ENCODE assay signal across 1 cellular context in the genomic region with DNA sequence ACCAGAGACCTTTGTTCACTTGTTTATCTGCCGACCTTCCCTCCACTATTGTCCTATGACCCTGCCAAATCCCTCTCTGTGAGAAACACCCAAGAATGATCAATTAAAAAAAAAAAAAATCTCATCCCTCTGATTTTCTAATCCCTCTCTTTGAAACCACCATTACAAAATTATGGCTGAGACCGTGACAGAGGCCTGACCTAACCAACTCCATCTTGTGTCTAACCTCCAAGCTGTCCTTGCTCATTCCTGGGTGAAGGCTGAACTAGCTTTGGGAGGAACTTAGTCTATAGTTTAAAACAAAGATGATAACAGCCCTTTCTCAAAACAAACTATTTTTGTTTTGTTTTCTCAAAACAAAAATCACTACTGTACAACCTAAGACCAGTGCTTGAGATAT.
A peak's percentile ranks its signal among the peaks of the same experiment; 100 is the strongest.
TF ChIP-seq lines count a peak whose summit lies in the region.

No MANE protein-coding gene starts in this region.

TF ChIP-seq in K562, 482 proteins besides CTCF, POLR2A, EP300 and RAD21 (continues in another document):
- peak; percentile 78; the same call in 1 of the 2 replicates for TF ChIP-seq DDX20 (tag; IDR thresholded peaks at IDR 0.05; ENCODE audit: low read depth)
- TF ChIP-seq ETV1 (tag; conservative IDR thresholded peaks at IDR 0.05; ENCODE audit: low read depth), result peak; percentile 22; the same call in 1 of the 2 replicates
- TF ChIP-seq SMAD4 (CRISPR knock-in tag; conservative IDR thresholded peaks at IDR 0.05), result peak; percentile 65; the same call in 1 of the 2 replicates
- TF ChIP-seq ZNF583 (CRISPR knock-in tag; IDR thresholded peaks at IDR 0.05), result 0 out of 2 replicates have a peak, but pooled peaks have one; percentile 63
- TF ChIP-seq DMBX1 (CRISPR knock-in tag; IDR thresholded peaks at IDR 0.05; ENCODE audit: borderline replicate concordance), result peak; percentile 71; the same call in 1 of the 2 replicates
- TF ChIP-seq HDAC1 (IDR thresholded peaks at IDR 0.05), result no peak
- TF ChIP-seq SUPT5H (IDR thresholded peaks at IDR 0.05), result no peak
- TF ChIP-seq SAP30 (IDR thresholded peaks at IDR 0.05; ENCODE audit: borderline replicate concordance, insufficient read depth, low read depth, low read length, poor library complexity, severe bottlenecking), result no peak
- peak; percentile 87 for TF ChIP-seq PTTG1 (tag; IDR thresholded peaks at IDR 0.05; ENCODE audit: low read depth)
- TF ChIP-seq MTA3 (IDR thresholded peaks at IDR 0.05; ENCODE audit: borderline replicate concordance), result no peak
- TF ChIP-seq ELK3 (CRISPR knock-in tag; IDR thresholded peaks at IDR 0.05), result no peak
- peak; percentile 68; the same call in 1 of the 2 replicates for TF ChIP-seq GTF2A2 (tag; IDR thresholded peaks at IDR 0.05)
- TF ChIP-seq POLR3G (IDR thresholded peaks at IDR 0.05; ENCODE audit: extremely low read depth, insufficient read length, insufficient replicate concordance), result no peak
- TF ChIP-seq NR2C1 (IDR thresholded peaks at IDR 0.05), result no peak
- peak; percentile 77 for TF ChIP-seq NR2C1 (tag; IDR thresholded peaks at IDR 0.05)
- TF ChIP-seq CEBPB (tag; IDR thresholded peaks at IDR 0.05), result no peak
- TF ChIP-seq ZFP36 (IDR thresholded peaks at IDR 0.05; ENCODE audit: low read depth, low read length, partially characterized antibody), result no peak
- no peak for TF ChIP-seq ATF7 (IDR thresholded peaks at IDR 0.05)
- no peak for TF ChIP-seq IRF2 (CRISPR knock-in tag; IDR thresholded peaks at IDR 0.05)
- TF ChIP-seq, protein P1, sequence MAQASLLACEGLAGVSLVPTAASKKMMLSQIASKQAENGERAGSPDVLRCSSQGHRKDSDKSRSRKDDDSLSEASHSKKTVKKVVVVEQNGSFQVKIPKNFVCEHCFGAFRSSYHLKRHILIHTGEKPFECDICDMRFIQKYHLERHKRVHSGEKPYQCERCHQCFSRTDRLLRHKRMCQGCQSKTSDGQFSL (CRISPR knock-in tag; IDR thresholded peaks at IDR 0.05), result no peak
- TF ChIP-seq, protein P1 (tag; IDR thresholded peaks at IDR 0.05), result 0 out of 4 replicates have a peak, but pooled peaks of 1 of the 2 experiments have one; percentile 51
- no peak for TF ChIP-seq HMG20B (CRISPR knock-in tag; IDR thresholded peaks at IDR 0.05)
- no peak for TF ChIP-seq FOXJ3 (CRISPR knock-in tag; IDR thresholded peaks at IDR 0.05)
- TF ChIP-seq POLR2G (IDR thresholded peaks at IDR 0.05; ENCODE audit: low read depth, low read length), result no peak
- TF ChIP-seq NR4A1 (CRISPR knock-in tag; IDR thresholded peaks at IDR 0.05), result no peak
- TF ChIP-seq NR4A1 (tag; IDR thresholded peaks at IDR 0.05), result peak; percentile 89
- no peak for TF ChIP-seq NFIC (IDR thresholded peaks at IDR 0.05)
- TF ChIP-seq PHF20 (IDR thresholded peaks at IDR 0.05; ENCODE audit: partially characterized antibody), result no peak
- TF ChIP-seq CBX2 (IDR thresholded peaks at IDR 0.05; ENCODE audit: insufficient read depth, low read length, poor library complexity, severe bottlenecking), result no peak
- TF ChIP-seq NFXL1 (CRISPR knock-in tag; IDR thresholded peaks at IDR 0.05), result no peak
- TF ChIP-seq THAP12 (CRISPR knock-in tag; IDR thresholded peaks at IDR 0.05), result no peak
- no peak for TF ChIP-seq NELFE (IDR thresholded peaks at IDR 0.05; ENCODE audit: insufficient read depth, insufficient read length)
- TF ChIP-seq, protein P2, sequence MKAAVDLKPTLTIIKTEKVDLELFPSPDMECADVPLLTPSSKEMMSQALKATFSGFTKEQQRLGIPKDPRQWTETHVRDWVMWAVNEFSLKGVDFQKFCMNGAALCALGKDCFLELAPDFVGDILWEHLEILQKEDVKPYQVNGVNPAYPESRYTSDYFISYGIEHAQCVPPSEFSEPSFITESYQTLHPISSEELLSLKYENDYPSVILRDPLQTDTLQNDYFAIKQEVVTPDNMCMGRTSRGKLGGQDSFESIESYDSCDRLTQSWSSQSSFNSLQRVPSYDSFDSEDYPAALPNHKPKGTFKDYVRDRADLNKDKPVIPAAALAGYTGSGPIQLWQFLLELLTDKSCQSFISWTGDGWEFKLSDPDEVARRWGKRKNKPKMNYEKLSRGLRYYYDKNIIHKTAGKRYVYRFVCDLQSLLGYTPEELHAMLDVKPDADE (conservative IDR thresholded peaks at IDR 0.05; ENCODE audit: control insufficient read depth, low read depth, low read length), result no peak
- no peak for TF ChIP-seq GTF2B (IDR thresholded peaks at IDR 0.05; ENCODE audit: extremely low read depth, insufficient read length)
- no peak for TF ChIP-seq RHOXF2B (CRISPR knock-in tag; conservative IDR thresholded peaks at IDR 0.05)
- TF ChIP-seq MEF2D (tag; conservative IDR thresholded peaks at IDR 0.05; ENCODE audit: low read depth), result peak; percentile 74
- TF ChIP-seq, protein P3, sequence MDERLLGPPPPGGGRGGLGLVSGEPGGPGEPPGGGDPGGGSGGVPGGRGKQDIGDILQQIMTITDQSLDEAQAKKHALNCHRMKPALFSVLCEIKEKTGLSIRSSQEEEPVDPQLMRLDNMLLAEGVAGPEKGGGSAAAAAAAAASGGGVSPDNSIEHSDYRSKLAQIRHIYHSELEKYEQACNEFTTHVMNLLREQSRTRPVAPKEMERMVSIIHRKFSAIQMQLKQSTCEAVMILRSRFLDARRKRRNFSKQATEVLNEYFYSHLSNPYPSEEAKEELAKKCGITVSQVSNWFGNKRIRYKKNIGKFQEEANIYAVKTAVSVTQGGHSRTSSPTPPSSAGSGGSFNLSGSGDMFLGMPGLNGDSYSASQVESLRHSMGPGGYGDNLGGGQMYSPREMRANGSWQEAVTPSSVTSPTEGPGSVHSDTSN (CRISPR knock-in tag; IDR thresholded peaks at IDR 0.05; ENCODE audit: low read depth), result no peak
- TF ChIP-seq, protein P3 (tag; conservative IDR thresholded peaks at IDR 0.05; ENCODE audit: low read depth), result 0 out of 2 replicates have a peak, but pooled peaks have one; percentile 13
- TF ChIP-seq RFX5 (IDR thresholded peaks at IDR 0.05; ENCODE audit: low read depth, low read length), result no peak
- no peak for TF ChIP-seq CEBPZ (IDR thresholded peaks at IDR 0.05; ENCODE audit: borderline replicate concordance, low read depth, low read length)
- TF ChIP-seq PYGO2 (tag; IDR thresholded peaks at IDR 0.05), result peak; percentile 59; the same call in 1 of the 2 replicates
- TF ChIP-seq BMI1 (IDR thresholded peaks at IDR 0.05; ENCODE audit: low read length), result no peak
- TF ChIP-seq, protein P4, sequence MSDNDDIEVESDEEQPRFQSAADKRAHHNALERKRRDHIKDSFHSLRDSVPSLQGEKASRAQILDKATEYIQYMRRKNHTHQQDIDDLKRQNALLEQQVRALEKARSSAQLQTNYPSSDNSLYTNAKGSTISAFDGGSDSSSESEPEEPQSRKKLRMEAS (CRISPR knock-in tag; IDR thresholded peaks at IDR 0.05), result no peak
- no peak for TF ChIP-seq JUNB (CRISPR knock-in tag; conservative IDR thresholded peaks at IDR 0.05)
- no peak for TF ChIP-seq CBFA2T3 (IDR thresholded peaks at IDR 0.05)
- TF ChIP-seq, protein P5, sequence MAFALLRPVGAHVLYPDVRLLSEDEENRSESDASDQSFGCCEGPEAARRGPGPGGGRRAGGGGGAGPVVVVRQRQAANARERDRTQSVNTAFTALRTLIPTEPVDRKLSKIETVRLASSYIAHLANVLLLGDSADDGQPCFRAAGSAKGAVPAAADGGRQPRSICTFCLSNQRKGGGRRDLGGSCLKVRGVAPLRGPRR (CRISPR knock-in tag; IDR thresholded peaks at IDR 0.05), result no peak
- TF ChIP-seq, protein P6, sequence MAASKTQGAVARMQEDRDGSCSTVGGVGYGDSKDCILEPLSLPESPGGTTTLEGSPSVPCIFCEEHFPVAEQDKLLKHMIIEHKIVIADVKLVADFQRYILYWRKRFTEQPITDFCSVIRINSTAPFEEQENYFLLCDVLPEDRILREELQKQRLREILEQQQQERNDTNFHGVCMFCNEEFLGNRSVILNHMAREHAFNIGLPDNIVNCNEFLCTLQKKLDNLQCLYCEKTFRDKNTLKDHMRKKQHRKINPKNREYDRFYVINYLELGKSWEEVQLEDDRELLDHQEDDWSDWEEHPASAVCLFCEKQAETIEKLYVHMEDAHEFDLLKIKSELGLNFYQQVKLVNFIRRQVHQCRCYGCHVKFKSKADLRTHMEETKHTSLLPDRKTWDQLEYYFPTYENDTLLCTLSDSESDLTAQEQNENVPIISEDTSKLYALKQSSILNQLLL (CRISPR knock-in tag; IDR thresholded peaks at IDR 0.05; ENCODE audit: borderline replicate concordance), result no peak
- no peak for TF ChIP-seq NCOA2 (IDR thresholded peaks at IDR 0.05; ENCODE audit: partially characterized antibody in 2 of 2)
- TF ChIP-seq, protein P7, sequence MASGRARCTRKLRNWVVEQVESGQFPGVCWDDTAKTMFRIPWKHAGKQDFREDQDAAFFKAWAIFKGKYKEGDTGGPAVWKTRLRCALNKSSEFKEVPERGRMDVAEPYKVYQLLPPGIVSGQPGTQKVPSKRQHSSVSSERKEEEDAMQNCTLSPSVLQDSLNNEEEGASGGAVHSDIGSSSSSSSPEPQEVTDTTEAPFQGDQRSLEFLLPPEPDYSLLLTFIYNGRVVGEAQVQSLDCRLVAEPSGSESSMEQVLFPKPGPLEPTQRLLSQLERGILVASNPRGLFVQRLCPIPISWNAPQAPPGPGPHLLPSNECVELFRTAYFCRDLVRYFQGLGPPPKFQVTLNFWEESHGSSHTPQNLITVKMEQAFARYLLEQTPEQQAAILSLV (tag; IDR thresholded peaks at IDR 0.05), result no peak
- peak; percentile 83 for TF ChIP-seq PTRF (tag; IDR thresholded peaks at IDR 0.05)
- TF ChIP-seq, protein P8, sequence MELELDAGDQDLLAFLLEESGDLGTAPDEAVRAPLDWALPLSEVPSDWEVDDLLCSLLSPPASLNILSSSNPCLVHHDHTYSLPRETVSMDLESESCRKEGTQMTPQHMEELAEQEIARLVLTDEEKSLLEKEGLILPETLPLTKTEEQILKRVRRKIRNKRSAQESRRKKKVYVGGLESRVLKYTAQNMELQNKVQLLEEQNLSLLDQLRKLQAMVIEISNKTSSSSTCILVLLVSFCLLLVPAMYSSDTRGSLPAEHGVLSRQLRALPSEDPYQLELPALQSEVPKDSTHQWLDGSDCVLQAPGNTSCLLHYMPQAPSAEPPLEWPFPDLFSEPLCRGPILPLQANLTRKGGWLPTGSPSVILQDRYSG (tag; conservative IDR thresholded peaks at IDR 0.05; ENCODE audit: low read depth), result 0 out of 2 replicates have a peak, but pooled peaks have one; percentile 60
